In the genomic region with DNA sequence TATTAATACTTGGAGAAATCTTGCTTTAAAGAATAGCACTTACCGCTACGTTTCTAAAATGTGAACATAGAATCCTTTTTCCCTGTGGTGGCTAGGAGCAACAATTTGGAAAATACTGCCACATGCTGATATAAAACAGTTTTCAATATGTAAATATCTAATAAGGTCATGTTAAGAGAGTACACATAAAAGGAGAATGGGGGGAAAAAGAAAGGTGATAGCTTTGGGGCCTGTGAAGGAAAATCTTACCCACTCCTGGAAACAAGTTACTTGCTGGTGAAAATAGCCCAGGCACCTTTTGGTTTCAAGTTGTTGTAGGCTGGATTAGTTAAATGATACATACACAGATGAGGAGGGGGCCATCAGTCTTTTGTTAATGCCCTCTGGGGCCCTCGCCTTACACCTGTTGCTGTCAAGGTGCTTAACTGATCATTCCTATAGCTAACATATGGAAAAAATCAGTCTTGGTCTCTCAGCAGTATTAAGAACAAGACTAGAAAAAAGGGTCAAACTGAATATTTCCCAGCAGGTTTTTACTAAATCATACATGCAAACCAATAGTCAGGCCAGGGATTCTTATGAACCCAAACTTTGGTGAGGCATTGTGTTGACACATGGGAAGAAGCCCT, we compare ENCODE assay signal across 1 cellular context.
A peak's percentile ranks its signal among the peaks of the same experiment; 100 is the strongest.
TF ChIP-seq lines count a peak whose summit lies in the region.

No MANE protein-coding gene starts in this region.

TF ChIP-seq in K562, 482 proteins besides CTCF, POLR2A, EP300 and RAD21:
- TF ChIP-seq CUX1 (CRISPR knock-in tag; IDR thresholded peaks at IDR 0.05) = no peak
- no peak for TF ChIP-seq CSDE1 (IDR thresholded peaks at IDR 0.05)
- TF ChIP-seq ZNF586 (CRISPR knock-in tag; conservative IDR thresholded peaks at IDR 0.05) = no peak
- TF ChIP-seq DPF2 (IDR thresholded peaks at IDR 0.05) = no peak
- peak; percentile 64 for TF ChIP-seq NFRKB (IDR thresholded peaks at IDR 0.05; ENCODE audit: low read depth)
- no peak for TF ChIP-seq SAFB (IDR thresholded peaks at IDR 0.05; ENCODE audit: borderline replicate concordance, low read depth, low read length)
- no peak for TF ChIP-seq CEBPG (CRISPR knock-in tag; IDR thresholded peaks at IDR 0.05)
- TF ChIP-seq CEBPG (tag; conservative IDR thresholded peaks at IDR 0.05 in 1 of 2, IDR thresholded peaks at IDR 0.05 in 1 of 2) = 0 out of 4 replicates have a peak, but pooled peaks of 1 of the 2 experiments have one; percentile 3
TF ChIP-seq in K562: peak in this region for 2.
